Comparison of ENCODE assay signal across 17 cellular contexts in genomic region chr1:94980049-94980908, GRCh38. TPM values are rescaled to one million over a fixed set of nuclear protein-coding genes. Genes with fewer than 3 reads are reported as not detected.
DNase-seq lines count a peak whose midpoint lies in the region; ATAC-seq and TF ChIP-seq lines count a peak whose summit lies in the region.
"Had no signal": no experiment of that assay in that cellular context is flagged by ENCODE, and none has a peak within 500 bp of the region (broad histone marks: within the 10 kb centered on the region; RNA-seq: fewer than 3 reads in every experiment).

No MANE protein-coding gene starts in this region.

- H3K9ac ChIP-seq in mucosa of rectum (ENCODE audit: low read depth in 1 of 2, low read length in 2 of 2), result no peak overlapping the region

- no peak for TF ChIP-seq CTCF in tibial nerve (IDR thresholded peaks at IDR 0.05)

- DNase-seq in RPMI7951 (ENCODE audit: low read depth), result peak; percentile 37
- DNase-seq in fibroblast of peridontal ligament (ENCODE audit: extremely low read depth), result peak; percentile 83
- no peak for DNase-seq in tibial nerve (ENCODE audit: low spot score in 2 of 2)
- DNase-seq in NCI-H524 treated with DMSO at 0.1 percent for 48 hours (lab: John Stamatoyannopoulos, UW), result no peak
- no peak for DNase-seq in NCI-H2227 (lab: John Stamatoyannopoulos, UW; ENCODE audit: unreplicated experiment)
- DNase-seq in NCI-H82 (lab: John Stamatoyannopoulos, UW), result no peak
- DNase-seq: activated T-cell treated with anti-CD3 and anti-CD28 coated beads, Interleukin-2, amount 50 U/mL, for 48 hours; erythroblast; islet precursor cell; NCI-H146; nucleus accumbens; stimulated activated CD4-positive, alpha-beta T cell treated with anti-CD3 and anti-CD28 coated beads, Interleukin-4, amount 100 ng/mL, for 1 hour; stimulated activated naive CD8-positive, alpha-beta T cell treated with anti-CD3 and anti-CD28 coated beads, Interleukin-15, amount 100 ng/mL, for 72 hours; SW 1271 had no signal

- H3K27ac ChIP-seq in mucosa of rectum (ENCODE audit: low read depth in 2 of 2, low read length in 2 of 2) (peak overlapping the region; percentile 60 to 71), tibial nerve (peak overlapping the region; percentile 6 to 70 (median 50))

- TF ChIP-seq POLR2A in tibial nerve (IDR thresholded peaks at IDR 0.05), result no peak

- WGBS in tibial nerve, 2 donors, result 62% methylated on average over 4 of the region's 4 CpGs

- TF ChIP-seq EP300 in tibial nerve (IDR thresholded peaks at IDR 0.05), result peak in 1 of 2 donors; percentile 34

- H3K4me3 ChIP-seq in mucosa of rectum (ENCODE audit: low read length in 2 of 2) (peak overlapping the region in 1 of 2 donors; percentile 9), tibial nerve (no peak overlapping the region)

- H3K9me3 ChIP-seq in mucosa of rectum (ENCODE audit: control insufficient read depth in 2 of 2, low read length in 2 of 2) (no peaks in the 10 kb centered on the region), tibial nerve (no peaks in the 10 kb centered on the region)

- H3K36me3 ChIP-seq in mucosa of rectum (ENCODE audit: control insufficient read depth in 2 of 2, insufficient read depth in 2 of 2, low read length in 2 of 2), result no peaks in the 10 kb centered on the region
- no peaks in the 10 kb centered on the region for H3K36me3 ChIP-seq in tibial nerve

- H3K27me3 ChIP-seq in mucosa of rectum (ENCODE audit: control insufficient read depth in 2 of 2, insufficient read depth in 2 of 2, low read length in 2 of 2) (no peaks in the 10 kb centered on the region), tibial nerve (no peaks in the 10 kb centered on the region)

- H3K4me1 ChIP-seq in mucosa of rectum (ENCODE audit: control insufficient read depth in 2 of 2, insufficient read depth in 2 of 2, low read length in 2 of 2) (peaks cover 11 to 12% of the 10 kb centered on the region in 2 donors), tibial nerve (peaks cover 0 to 36% (median 11%) of the 10 kb centered on the region in 4 donors)

- ATAC-seq in HG03342 (IDR thresholded peaks at IDR 0.05; ENCODE audit: unreplicated experiment), result no peak
- ATAC-seq: HCT116; stimulated activated naive CD8-positive, alpha-beta T cell treated with anti-CD3 and anti-CD28 coated beads, Interleukin-15, amount 100 ng/mL, for 72 hours had no signal

RNA-seq across cellular contexts. Expression of gene CNN3, which starts 53.4 kb away (rescaled TPM):
- total RNA-seq in RPMI7951 (2014; rRNA removed; shearing (Covaris generic)), result 315 and 321 TPM in 2 replicates
- 100 to 1,000 TPM; 307 to 344 (median 329) TPM for total RNA-seq in tibial nerve

Comparison
In these comparisons a context has a peak if more than half of its experiments do, and no peak if none do; other contexts are left out.
1. DNase-seq: peak in RPMI7951 (single experiment) and fibroblast of peridontal ligament (single experiment); none in tibial nerve (0 of 2), NCI-H524 treated with DMSO at 0.1 percent for 48 hours (single experiment), NCI-H2227 (single experiment) and NCI-H82 (single experiment).